8 cellular contexts compared by ENCODE assay signal in the genomic region with DNA sequence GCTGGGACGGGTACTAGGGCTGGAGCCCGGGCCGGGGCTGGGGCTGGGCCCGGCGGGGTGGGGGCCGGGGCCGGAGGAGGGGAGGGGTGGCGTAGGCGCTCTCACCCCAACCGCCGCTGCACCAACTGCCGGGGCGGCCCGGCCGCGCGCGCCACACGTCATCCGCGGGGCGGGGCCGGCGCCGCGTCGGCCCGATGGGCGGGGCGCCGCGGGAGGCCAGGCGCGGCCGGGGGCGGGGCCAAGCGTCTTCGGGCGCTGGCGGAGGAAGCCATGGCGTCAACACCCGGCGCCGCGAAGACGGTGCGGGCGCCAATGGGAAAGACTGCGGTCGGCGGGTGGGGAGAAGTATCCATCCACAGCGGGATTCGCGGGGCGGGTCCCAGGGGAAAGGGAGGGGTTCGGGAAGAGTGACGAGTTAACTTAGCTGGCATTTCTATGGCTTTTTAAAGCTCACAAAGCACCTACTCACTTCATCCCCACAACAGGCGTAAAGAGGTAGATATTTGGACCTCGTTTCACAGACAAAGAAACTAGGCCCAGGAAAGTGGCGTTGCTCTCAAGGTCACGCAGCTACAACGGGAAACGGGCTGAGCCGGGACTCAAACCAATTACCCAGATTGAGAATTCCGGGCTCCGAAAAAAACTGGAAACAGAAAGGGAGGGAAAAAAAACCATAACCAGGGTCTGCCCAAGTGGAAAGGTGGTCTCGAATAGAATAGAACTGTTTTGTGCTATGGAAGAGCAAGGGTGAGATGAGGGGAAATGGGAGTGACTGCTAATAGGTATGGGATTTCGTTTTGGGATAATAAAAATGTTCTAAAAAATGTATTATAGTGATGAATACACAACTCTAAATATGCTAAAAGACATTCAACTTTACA. TPM values are rescaled to one million over a fixed set of nuclear protein-coding genes. Genes with fewer than 3 reads are reported as not detected.
DNase-seq lines count a peak whose midpoint lies in the region; ATAC-seq and TF ChIP-seq lines count a peak whose summit lies in the region.

A gene with protein sequence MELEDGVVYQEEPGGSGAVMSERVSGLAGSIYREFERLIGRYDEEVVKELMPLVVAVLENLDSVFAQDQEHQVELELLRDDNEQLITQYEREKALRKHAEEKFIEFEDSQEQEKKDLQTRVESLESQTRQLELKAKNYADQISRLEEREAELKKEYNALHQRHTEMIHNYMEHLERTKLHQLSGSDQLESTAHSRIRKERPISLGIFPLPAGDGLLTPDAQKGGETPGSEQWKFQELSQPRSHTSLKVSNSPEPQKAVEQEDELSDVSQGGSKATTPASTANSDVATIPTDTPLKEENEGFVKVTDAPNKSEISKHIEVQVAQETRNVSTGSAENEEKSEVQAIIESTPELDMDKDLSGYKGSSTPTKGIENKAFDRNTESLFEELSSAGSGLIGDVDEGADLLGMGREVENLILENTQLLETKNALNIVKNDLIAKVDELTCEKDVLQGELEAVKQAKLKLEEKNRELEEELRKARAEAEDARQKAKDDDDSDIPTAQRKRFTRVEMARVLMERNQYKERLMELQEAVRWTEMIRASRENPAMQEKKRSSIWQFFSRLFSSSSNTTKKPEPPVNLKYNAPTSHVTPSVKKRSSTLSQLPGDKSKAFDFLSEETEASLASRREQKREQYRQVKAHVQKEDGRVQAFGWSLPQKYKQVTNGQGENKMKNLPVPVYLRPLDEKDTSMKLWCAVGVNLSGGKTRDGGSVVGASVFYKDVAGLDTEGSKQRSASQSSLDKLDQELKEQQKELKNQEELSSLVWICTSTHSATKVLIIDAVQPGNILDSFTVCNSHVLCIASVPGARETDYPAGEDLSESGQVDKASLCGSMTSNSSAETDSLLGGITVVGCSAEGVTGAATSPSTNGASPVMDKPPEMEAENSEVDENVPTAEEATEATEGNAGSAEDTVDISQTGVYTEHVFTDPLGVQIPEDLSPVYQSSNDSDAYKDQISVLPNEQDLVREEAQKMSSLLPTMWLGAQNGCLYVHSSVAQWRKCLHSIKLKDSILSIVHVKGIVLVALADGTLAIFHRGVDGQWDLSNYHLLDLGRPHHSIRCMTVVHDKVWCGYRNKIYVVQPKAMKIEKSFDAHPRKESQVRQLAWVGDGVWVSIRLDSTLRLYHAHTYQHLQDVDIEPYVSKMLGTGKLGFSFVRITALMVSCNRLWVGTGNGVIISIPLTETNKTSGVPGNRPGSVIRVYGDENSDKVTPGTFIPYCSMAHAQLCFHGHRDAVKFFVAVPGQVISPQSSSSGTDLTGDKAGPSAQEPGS (N-terminal part only) (minus strand): TSS at position 130 of the 881 bp plus-strand sequence. CDS start 212 bp downstream, outside the sequence.

- no peaks in the 10 kb centered on the region for H3K9me3 ChIP-seq in thoracic aorta

- H3K4me3 ChIP-seq in GM06990 (replicated peaks; ENCODE audit: low read depth, low read length) (peak within 1 kb of the TSS; percentile 94), thoracic aorta (peak within 1 kb of the TSS; percentile 79)

- ATAC-seq in HG02588 (IDR thresholded peaks at IDR 0.05; ENCODE audit: unreplicated experiment) (peak; percentile 69), thoracic aorta (ENCODE audit: insufficient number of reproducible peaks, low FRiP score, low read depth) (peak; percentile 81)

- peak; percentile 92 for DNase-seq in GM06990 (ENCODE audit: extremely low read depth, insufficient read length)
- peak; percentile 91 for DNase-seq in NCI-H1092 treated with DMSO at 0.1 percent for 48 hours (lab: John Stamatoyannopoulos, UW)
- peak; percentile 93 for DNase-seq in SKM-1 treated with dmso at 0.1 percent for 144 hours (lab: John Stamatoyannopoulos, UW; ENCODE audit: unreplicated experiment)
- peak; percentile 97 for DNase-seq in glutamatergic neuron
- DNase-seq in osteocyte (ENCODE audit: extremely low spot score, unreplicated experiment): peak; percentile 99
- DNase-seq in thoracic aorta (ENCODE audit: low spot score): peak; percentile 91

- TF ChIP-seq CTCF in GM06990 (IDR thresholded peaks at IDR 0.05; ENCODE audit: insufficient read depth, low read length, poor library complexity, severe bottlenecking) (no peak), glutamatergic neuron (IDR thresholded peaks at IDR 0.05; ENCODE audit: partially characterized antibody, unreplicated experiment) (no peak), osteocyte (IDR thresholded peaks at IDR 0.05) (no peak), thoracic aorta (IDR thresholded peaks at IDR 0.05) (no peak)

- peak within 1 kb of the TSS; percentile 99 for H3K27ac Mint-ChIP-seq in activated naive CD8-positive, alpha-beta T cell
- H3K27ac Mint-ChIP-seq in glutamatergic neuron (ENCODE audit: unreplicated experiment): peak within 1 kb of the TSS; percentile 99
- peak within 1 kb of the TSS; percentile 100 for H3K27ac Mint-ChIP-seq in osteocyte (ENCODE audit: unreplicated experiment)

- peaks cover 56% of the 10 kb centered on the region for H3K4me1 Mint-ChIP-seq in activated naive CD8-positive, alpha-beta T cell (ENCODE audit: low read depth)
- H3K4me1 Mint-ChIP-seq in glutamatergic neuron (ENCODE audit: low read depth, unreplicated experiment): peaks cover 19% of the 10 kb centered on the region
- peaks cover 60% of the 10 kb centered on the region for H3K4me1 Mint-ChIP-seq in osteocyte (ENCODE audit: unreplicated experiment)

- no peaks in the 10 kb centered on the region for H3K36me3 ChIP-seq in GM06990 (ENCODE audit: control insufficient read depth, insufficient read depth, low read length)
- no peaks in the 10 kb centered on the region for H3K36me3 ChIP-seq in thoracic aorta

- peak within 1 kb of the TSS; percentile 98 for H3K4me3 Mint-ChIP-seq in activated naive CD8-positive, alpha-beta T cell
- H3K4me3 Mint-ChIP-seq in glutamatergic neuron (ENCODE audit: unreplicated experiment) (peak within 1 kb of the TSS; percentile 98), osteocyte (ENCODE audit: unreplicated experiment) (peak within 1 kb of the TSS; percentile 95)

- H3K9me3 Mint-ChIP-seq in activated naive CD8-positive, alpha-beta T cell (ENCODE audit: low read depth): no peaks in the 10 kb centered on the region
- H3K9me3 Mint-ChIP-seq in glutamatergic neuron (ENCODE audit: unreplicated experiment) (peaks cover 13% of the 10 kb centered on the region), osteocyte (ENCODE audit: unreplicated experiment) (no peaks in the 10 kb centered on the region)

- H3K36me3 Mint-ChIP-seq in activated naive CD8-positive, alpha-beta T cell: no peaks in the 10 kb centered on the region
- H3K36me3 Mint-ChIP-seq in glutamatergic neuron (ENCODE audit: unreplicated experiment) (no peaks in the 10 kb centered on the region), osteocyte (ENCODE audit: unreplicated experiment) (no peaks in the 10 kb centered on the region)

- H3K27me3 Mint-ChIP-seq in activated naive CD8-positive, alpha-beta T cell: no peaks in the 10 kb centered on the region
- peaks cover 11% of the 10 kb centered on the region for H3K27me3 Mint-ChIP-seq in glutamatergic neuron (ENCODE audit: unreplicated experiment)
- no peaks in the 10 kb centered on the region for H3K27me3 Mint-ChIP-seq in osteocyte (ENCODE audit: unreplicated experiment)

- peak within 1 kb of the TSS; percentile 95 to 100 for H3K27ac ChIP-seq in thoracic aorta

- peaks cover 19 to 30% of the 10 kb centered on the region in 2 donors for H3K4me1 ChIP-seq in thoracic aorta (ENCODE audit: control insufficient read depth in 1 of 2, low read depth in 2 of 2)

- H3K27me3 ChIP-seq in GM06990 (replicated peaks; ENCODE audit: control insufficient read depth, insufficient read depth, low read length) (no peaks in the 10 kb centered on the region), thoracic aorta (replicated peaks; ENCODE audit: insufficient read depth) (no peaks in the 10 kb centered on the region)

RNA-seq across cellular contexts. Expression of the gene that starts here (rescaled TPM):
- total RNA-seq in glutamatergic neuron (ENCODE audit: unreplicated experiment) (327 TPM), osteocyte (100 and 108 TPM in 2 replicates), thoracic aorta (100 to 1,000 TPM; 105 to 162 TPM)

Comparison
In these comparisons a context has a peak if more than half of its experiments do, and no peak if none do; other contexts are left out.
1. Peak in every context shown above with its lines: DNase-seq, ATAC-seq, H3K4me3 ChIP-seq and H3K27ac ChIP-seq.